ENCODE assay signal across 8 cellular contexts in genomic region chr1:172778461-172779455, GRCh38.
A peak's percentile ranks its signal among the peaks of the same experiment; 100 is the strongest.
DNase-seq lines count a peak whose midpoint lies in the region; ATAC-seq and TF ChIP-seq lines count a peak whose summit lies in the region.

No MANE protein-coding gene starts in this region.

- intact Hi-C loops in Right ventricle myocardium superior (cut with DNase I): no loop called here

- H3K9me3 ChIP-seq in DND-41 (ENCODE audit: insufficient read depth, low read length, severe bottlenecking): no peaks in the 10 kb centered on the region

- H3K36me3 Mint-ChIP-seq in T-helper 2 cell treated with Interferon-gamma antibody and Interleukin-4, amounts not matched to agents 5 μg/mL and 100 μg/mL, for 36 hours (ENCODE audit: low read depth): no peaks in the 10 kb centered on the region

- H4K20me1 ChIP-seq in DND-41 (ENCODE audit: insufficient read depth, low read length) (no peaks in the 10 kb centered on the region), KMS-11 (ENCODE audit: insufficient read depth) (no peaks in the 10 kb centered on the region)

- peak; percentile 44 for TF ChIP-seq CTCF in DND-41 (IDR thresholded peaks at IDR 0.05; ENCODE audit: borderline replicate concordance, extremely low read depth, low read length, poor library complexity, severe bottlenecking)
- peak; percentile 79 for TF ChIP-seq CTCF in KMS-11 (conservative IDR thresholded peaks at IDR 0.05; ENCODE audit: low read depth, low read length)

- no peak overlapping the region for H2AFZ ChIP-seq in DND-41 (ENCODE audit: low read depth, low read length)
- no peak overlapping the region for H2AFZ ChIP-seq in KMS-11 (ENCODE audit: low read depth)

- no peak overlapping the region for H3K4me2 ChIP-seq in DND-41 (ENCODE audit: insufficient read depth, low read length)
- peak overlapping the region; percentile 30 for H3K4me2 ChIP-seq in KMS-11

- no peak overlapping the region for H3K4me3 ChIP-seq in DND-41 (ENCODE audit: low read depth in 1 of 2, low read length in 2 of 2)
- H3K4me3 ChIP-seq in KMS-11 (IDR thresholded peaks at IDR 0.05; ENCODE audit: insufficient read depth, low read depth, low read length): no peak overlapping the region

- H3K27ac Mint-ChIP-seq in T-helper 2 cell treated with Interferon-gamma antibody and Interleukin-4, amounts not matched to agents 5 μg/mL and 100 μg/mL, for 36 hours: no peak overlapping the region

- H3K9ac ChIP-seq in DND-41 (ENCODE audit: low read depth, low read length): no peak overlapping the region
- H3K9ac ChIP-seq in KMS-11: no peak overlapping the region

- H3K36me3 ChIP-seq in DND-41 (ENCODE audit: insufficient read depth, low read length) (no peaks in the 10 kb centered on the region), KMS-11 (ENCODE audit: insufficient read depth) (no peaks in the 10 kb centered on the region)

- peaks cover 9% of the 10 kb centered on the region for H3K9me3 Mint-ChIP-seq in T-helper 2 cell treated with Interferon-gamma antibody and Interleukin-4, amounts not matched to agents 5 μg/mL and 100 μg/mL, for 36 hours

- H3K4me1 Mint-ChIP-seq in T-helper 2 cell treated with Interferon-gamma antibody and Interleukin-4, amounts not matched to agents 5 μg/mL and 100 μg/mL, for 36 hours (ENCODE audit: low read depth): peaks cover 14% of the 10 kb centered on the region

- no peak for DNase-seq in DND-41
- peak; percentile 28 for DNase-seq in fibroblast of peridontal ligament (ENCODE audit: extremely low read depth)
- DNase-seq in iPS-NIHi11 (ENCODE audit: low spot score): no peak
- no peak for DNase-seq in left lobe of liver (ENCODE audit: low spot score)
- no peak for DNase-seq in Right ventricle myocardium superior
- no peak for DNase-seq in T-helper 2 cell treated with Interferon-gamma antibody and Interleukin-4, amounts not matched to agents 5 μg/mL and 100 μg/mL, for 36 hours (ENCODE audit: low spot score)

- no peak overlapping the region for H3K27ac ChIP-seq in DND-41 (ENCODE audit: low read length)
- H3K27ac ChIP-seq in KMS-11: no peak overlapping the region; the same call in 1 of the 2 replicates

- 0 out of 2 replicates have a peak, but pooled peaks cover 3% of the 10 kb centered on the region for H3K4me1 ChIP-seq in DND-41 (ENCODE audit: insufficient read depth, low read length)
- peaks cover 40% of the 10 kb centered on the region for H3K4me1 ChIP-seq in KMS-11 (ENCODE audit: low read depth, poor library complexity, severe bottlenecking)

- no peaks in the 10 kb centered on the region for H3K79me2 ChIP-seq in DND-41 (ENCODE audit: insufficient read depth, low read length)
- H3K79me2 ChIP-seq in KMS-11 (ENCODE audit: insufficient read depth, low read depth): no peaks in the 10 kb centered on the region

- H3K27me3 ChIP-seq in DND-41 (ENCODE audit: insufficient read depth, low read length, poor library complexity) (no peaks in the 10 kb centered on the region), KMS-11 (ENCODE audit: insufficient read depth, low read depth) (no peaks in the 10 kb centered on the region)

- peaks cover 45% of the 10 kb centered on the region for H3K27me3 Mint-ChIP-seq in T-helper 2 cell treated with Interferon-gamma antibody and Interleukin-4, amounts not matched to agents 5 μg/mL and 100 μg/mL, for 36 hours (ENCODE audit: low read depth)

- peak; percentile 56; the same call in 2 of the 3 replicates for ATAC-seq in DND-41 (ENCODE audit: insufficient read depth, low read depth)
- peak; percentile 80 for ATAC-seq in GM21390 (IDR thresholded peaks at IDR 0.05; ENCODE audit: unreplicated experiment)
- ATAC-seq in left lobe of liver: no peak
- ATAC-seq in Right ventricle myocardium superior (ENCODE audit: poor library complexity): no peak

- no peak overlapping the region for H3K4me3 Mint-ChIP-seq in T-helper 2 cell treated with Interferon-gamma antibody and Interleukin-4, amounts not matched to agents 5 μg/mL and 100 μg/mL, for 36 hours

Comparison
In these comparisons a context has a peak if more than half of its experiments do, and no peak if none do; other contexts are left out.
1. ATAC-seq: peak in DND-41 (single experiment) and GM21390 (single experiment); none in left lobe of liver (single experiment) and Right ventricle myocardium superior (single experiment).